In the genomic region with DNA sequence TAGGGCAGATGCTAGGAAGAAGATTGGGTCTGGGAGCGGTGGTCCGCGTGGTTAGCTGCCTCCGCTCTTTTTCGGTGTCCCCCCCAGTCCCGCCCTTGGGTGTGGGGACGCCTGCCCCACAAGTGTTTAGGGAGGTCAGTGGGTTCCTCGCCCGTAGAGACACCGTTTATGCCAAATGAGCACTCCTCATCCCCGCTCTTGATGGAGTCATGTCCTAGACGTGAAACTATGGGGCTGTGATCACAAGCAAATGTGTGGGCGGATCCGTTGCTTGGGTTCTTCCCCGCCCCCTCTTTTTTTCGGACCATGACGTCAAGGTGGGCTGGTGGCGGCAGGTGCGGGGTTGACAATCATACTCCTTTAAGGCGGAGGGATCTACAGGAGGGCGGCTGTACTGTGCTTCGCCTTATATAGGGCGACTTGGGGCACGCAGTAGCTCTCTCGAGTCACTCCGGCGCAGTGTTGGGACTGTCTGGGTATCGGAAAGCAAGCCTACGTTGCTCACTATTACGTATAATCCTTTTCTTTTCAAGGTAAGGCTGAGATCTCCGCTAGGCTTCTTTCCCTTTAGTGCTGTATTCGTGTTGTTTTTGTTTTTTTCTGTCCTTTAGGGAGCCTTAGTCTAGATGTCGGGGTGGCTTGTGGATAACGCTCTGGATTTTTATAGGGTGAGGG, we compare ENCODE assay signal across 8 cellular contexts. TPM values are rescaled to one million over a fixed set of nuclear protein-coding genes. Genes with fewer than 3 reads are reported as not detected.
A peak's percentile ranks its signal among the peaks of the same experiment; 100 is the strongest.
DNase-seq lines count a peak whose midpoint lies in the region; ATAC-seq and TF ChIP-seq lines count a peak whose summit lies in the region.

TSS of gene HSP90AB1 (plus strand) at position 439 of the 675 bp plus-strand sequence. CDS start 1,529 bp downstream, outside the sequence.

- TF ChIP-seq CTCF in AG10803 (conservative IDR thresholded peaks at IDR 0.05; ENCODE audit: low read length) (no peak), activated B cell treated with CpG ODN at 0.5 μM for 24 hours (IDR thresholded peaks at IDR 0.05) (no peak)

- peak within 1 kb of the TSS; percentile 99 for H3K27ac Mint-ChIP-seq in activated B cell treated with CpG ODN at 0.5 μM for 24 hours

- peak within 1 kb of the TSS; percentile 99 for H3K4me3 Mint-ChIP-seq in activated B cell treated with CpG ODN at 0.5 μM for 24 hours

- POLR2A ChIA-PET in activated B cell treated with CpG ODN at 0.5 μM for 24 hours (lab: Charles Lee), result interaction anchor here (0.5 to 9.4 kb wide), 36 partner anchors 10 to 1585 kb away, joined by 3 to 549 read pairs (median 4); partner anchors contain the start of genes AARS2, CDC5L, GTPBP2 and MAD2L1BP

- ATAC-seq in GM19025 (IDR thresholded peaks at IDR 0.05; ENCODE audit: low read depth, unreplicated experiment), result peak; percentile 46
- ATAC-seq in HG03280 (IDR thresholded peaks at IDR 0.05; ENCODE audit: unreplicated experiment), result peak; percentile 60
- peak; percentile 75 for ATAC-seq in activated B cell treated with CpG ODN at 0.5 μM for 24 hours (ENCODE audit: low read depth)

- H3K36me3 Mint-ChIP-seq in activated B cell treated with CpG ODN at 0.5 μM for 24 hours (ENCODE audit: low read depth), result peaks cover 52% of the 10 kb centered on the region

- intact Hi-C loops in activated B cell treated with CpG ODN at 0.5 μM for 24 hours (cut with micrococcal nuclease), result loop anchor here (1.0 to 10.0 kb wide), 8 partner anchors 9 to 618 kb away; partner anchors contain the start of genes AARS2, GTPBP2, MRPL14 and SLC29A1

- H3K27me3 Mint-ChIP-seq in activated B cell treated with CpG ODN at 0.5 μM for 24 hours, result no peaks in the 10 kb centered on the region

- peak within 1 kb of the TSS; percentile 100 for H3K4me3 ChIP-seq in AG10803 (ENCODE audit: low read length)

- peaks cover 56% of the 10 kb centered on the region for H3K4me1 Mint-ChIP-seq in activated B cell treated with CpG ODN at 0.5 μM for 24 hours

- CTCF ChIA-PET in activated B cell treated with CpG ODN at 0.5 μM for 24 hours (lab: Charles Lee), result interaction anchor here (1.0 to 4.7 kb wide), 6 partner anchors 10 to 22 kb away, joined by 3 to 31 read pairs (median 8); partner anchors contain the start of gene SLC35B2

- peak; percentile 99 for DNase-seq in AG10803 (ENCODE audit: low read depth)
- DNase-seq in NCI-H345 (lab: John Stamatoyannopoulos, UW), result peak; percentile 98
- DNase-seq in activated B cell treated with CpG ODN at 0.5 μM for 24 hours, result peak; percentile 88
- peak; percentile 98 for DNase-seq in central memory CD4-positive, alpha-beta T cell
- DNase-seq in islet precursor cell, result peak; percentile 99
- DNase-seq in stimulated activated CD4-positive, alpha-beta T cell treated with anti-CD3 and anti-CD28 coated beads, Interleukin-12 subunit alpha, Interleukin-12 subunit beta, amount 100 ng/mL, for 4 hours, result peak; percentile 88

- no peaks in the 10 kb centered on the region for H3K9me3 Mint-ChIP-seq in activated B cell treated with CpG ODN at 0.5 μM for 24 hours

RNA-seq across cellular contexts. Expression of gene HSP90AB1, which starts in this region (rescaled TPM):
- total RNA-seq in activated B cell treated with CpG ODN at 0.5 μM for 24 hours, result 1,222 and 1,311 TPM in 2 replicates

Comparison
In these comparisons a context has a peak if more than half of its experiments do, and no peak if none do; other contexts are left out.
1. Peak in every context shown above with its lines: DNase-seq, ATAC-seq and H3K4me3 ChIP-seq.